20 cellular contexts compared by ENCODE assay signal in the genomic region with DNA sequence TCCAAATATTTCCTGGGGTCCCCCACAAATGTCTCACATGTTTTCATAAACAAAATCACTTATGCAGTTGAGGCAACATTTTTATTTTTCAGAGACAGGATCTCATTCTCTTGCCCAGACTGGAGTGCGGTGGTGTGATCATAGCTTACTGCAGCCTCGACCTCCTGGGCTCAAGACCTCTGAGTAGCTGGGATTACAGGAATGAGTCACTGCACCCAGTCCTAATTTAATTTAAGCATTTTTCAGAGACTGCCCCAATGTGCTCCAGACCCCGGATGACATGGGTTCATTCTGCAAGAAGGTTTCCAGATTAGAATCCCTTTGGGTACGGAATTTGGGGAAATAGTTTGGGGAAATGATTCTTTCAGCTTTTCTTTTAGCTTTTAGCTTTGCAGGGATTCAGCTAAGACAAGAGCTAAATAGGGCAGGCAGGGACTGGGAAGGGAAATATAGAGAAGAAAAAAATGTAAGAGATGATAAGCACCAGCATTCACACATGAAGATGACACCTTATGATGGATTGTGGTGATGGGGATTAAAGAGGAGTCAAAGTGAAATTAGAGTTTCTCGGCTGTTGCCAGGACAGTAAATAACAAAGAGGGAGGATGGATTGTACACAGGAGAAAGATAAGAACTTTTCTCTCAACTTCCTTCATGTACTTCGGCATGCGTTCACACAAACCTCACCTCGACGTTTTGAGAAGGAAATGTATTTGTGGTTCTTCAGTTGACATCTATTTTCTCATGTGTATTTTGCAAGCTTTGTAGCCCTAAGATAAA.
DNase-seq lines count a peak whose midpoint lies in the region; ATAC-seq, FAIRE-seq and TF ChIP-seq lines count a peak whose summit lies in the region.
"Had no signal": no experiment of that assay in that cellular context is flagged by ENCODE, and none has a peak within 500 bp of the region (broad histone marks: within the 10 kb centered on the region; RNA-seq: fewer than 3 reads in every experiment).

No MANE protein-coding gene starts in this region.

- intact Hi-C loops in pancreas (cut with DNase I), result no loop called here

- H3K36me3 ChIP-seq in pancreas, result no peaks in the 10 kb centered on the region
- H3K36me3 ChIP-seq: tibial nerve had no signal

- peaks cover 78% of the 10 kb centered on the region for H3K36me3 Mint-ChIP-seq in activated naive CD4-positive, alpha-beta T cell treated with anti-CD3 and anti-CD28 coated beads, Interleukin-2, amount 10 ng/mL, durations not matched to agents 7 days and 5 days
- H3K36me3 Mint-ChIP-seq in T-helper 2 cell treated with Interferon-gamma antibody and Interleukin-4, amounts not matched to agents 5 μg/mL and 100 μg/mL, for 36 hours (ENCODE audit: low read depth), result peaks cover 62% of the 10 kb centered on the region

- peak overlapping the region; percentile 84 for H3K27ac Mint-ChIP-seq in activated naive CD4-positive, alpha-beta T cell treated with anti-CD3 and anti-CD28 coated beads, Interleukin-2, amount 10 ng/mL, durations not matched to agents 7 days and 5 days
- H3K27ac Mint-ChIP-seq in T-helper 2 cell treated with Interferon-gamma antibody and Interleukin-4, amounts not matched to agents 5 μg/mL and 100 μg/mL, for 36 hours, result peak overlapping the region; percentile 91

- CTCF ChIA-PET in activated naive CD4-positive, alpha-beta T cell treated with anti-CD3 and anti-CD28 coated beads, Interleukin-2, amount 10 ng/mL, durations not matched to agents 7 days and 5 days (lab: Charles Lee), result interaction anchor here (0.7 to 1.5 kb wide), 2 partner anchors 19 to 89 kb away, joined by 3 read pairs; no protein-coding TSS in a partner anchor

- no peaks in the 10 kb centered on the region for H3K27me3 ChIP-seq in pancreas
- H3K27me3 ChIP-seq: tibial nerve had no signal

- no peak overlapping the region for H3K27ac ChIP-seq in pancreas
- H3K27ac ChIP-seq: GM23248, RWPE1 had no signal

- no peak for DNase-seq in activated naive CD4-positive, alpha-beta T cell treated with anti-CD3 and anti-CD28 coated beads, Interleukin-2, amount 10 ng/mL, durations not matched to agents 7 days and 5 days
- no peak for DNase-seq in activated naive CD4-positive, alpha-beta T cell (lab: John Stamatoyannopoulos, UW)
- DNase-seq in T-helper 2 cell treated with Interferon-gamma antibody and Interleukin-4, amounts not matched to agents 5 μg/mL and 100 μg/mL, for 36 hours (ENCODE audit: low spot score), result peak; percentile 56
- DNase-seq in central memory CD4-positive, alpha-beta T cell, result peak; percentile 80
- DNase-seq in DMS53 treated with DMSO at 0.1 percent for 48 hours (lab: John Stamatoyannopoulos, UW; ENCODE audit: unreplicated experiment) (no peak), pancreas (no peak), COR-L47 (lab: John Stamatoyannopoulos, UW) (no peak)
- DNase-seq: Calu3; mammary epithelial cell; MM.1S; NCI-H2107; NCI-H774; right cardiac atrium; stimulated activated CD8-positive, alpha-beta memory T cell treated with anti-CD3 and anti-CD28 coated beads, Interleukin-4, amount 100 ng/mL, for 48 hours had no signal

- H3K4me1 ChIP-seq in pancreas, result no peaks in the 10 kb centered on the region

- no peak for TF ChIP-seq CTCF in pancreas (IDR thresholded peaks at IDR 0.05)

- ATAC-seq in HG03442 (IDR thresholded peaks at IDR 0.05; ENCODE audit: unreplicated experiment) (no peak), pancreas (no peak)

- WGBS in pancreas, 2 donors, result 73 to 78% methylated on average over 9 of the region's 9 CpGs

- peaks cover 47% of the 10 kb centered on the region for H3K9me3 Mint-ChIP-seq in activated naive CD4-positive, alpha-beta T cell treated with anti-CD3 and anti-CD28 coated beads, Interleukin-2, amount 10 ng/mL, durations not matched to agents 7 days and 5 days
- H3K9me3 Mint-ChIP-seq in T-helper 2 cell treated with Interferon-gamma antibody and Interleukin-4, amounts not matched to agents 5 μg/mL and 100 μg/mL, for 36 hours, result peaks cover 41% of the 10 kb centered on the region

- FAIRE-seq in pancreas (lab: Jason Lieb, UNC), result no peak
- FAIRE-seq: colon had no signal

- no peak overlapping the region for H3K4me3 Mint-ChIP-seq in activated naive CD4-positive, alpha-beta T cell treated with anti-CD3 and anti-CD28 coated beads, Interleukin-2, amount 10 ng/mL, durations not matched to agents 7 days and 5 days
- peak overlapping the region; percentile 43 for H3K4me3 Mint-ChIP-seq in T-helper 2 cell treated with Interferon-gamma antibody and Interleukin-4, amounts not matched to agents 5 μg/mL and 100 μg/mL, for 36 hours
- H3K4me3 Mint-ChIP-seq: neural crest cell had no signal

- no peaks in the 10 kb centered on the region for H3K27me3 Mint-ChIP-seq in activated naive CD4-positive, alpha-beta T cell treated with anti-CD3 and anti-CD28 coated beads, Interleukin-2, amount 10 ng/mL, durations not matched to agents 7 days and 5 days
- H3K27me3 Mint-ChIP-seq in T-helper 2 cell treated with Interferon-gamma antibody and Interleukin-4, amounts not matched to agents 5 μg/mL and 100 μg/mL, for 36 hours (ENCODE audit: low read depth), result no peaks in the 10 kb centered on the region

- peaks cover 88% of the 10 kb centered on the region for H3K4me1 Mint-ChIP-seq in activated naive CD4-positive, alpha-beta T cell treated with anti-CD3 and anti-CD28 coated beads, Interleukin-2, amount 10 ng/mL, durations not matched to agents 7 days and 5 days
- peaks cover 73% of the 10 kb centered on the region for H3K4me1 Mint-ChIP-seq in T-helper 2 cell treated with Interferon-gamma antibody and Interleukin-4, amounts not matched to agents 5 μg/mL and 100 μg/mL, for 36 hours (ENCODE audit: low read depth)
- H3K4me1 Mint-ChIP-seq: neural crest cell had no signal

- H3K4me3 ChIP-seq in pancreas, result no peak overlapping the region
- H3K4me3 ChIP-seq: GM23248, tibial nerve had no signal

- no peaks in the 10 kb centered on the region for H3K9me3 ChIP-seq in pancreas
- H3K9me3 ChIP-seq: tibial nerve had no signal

Comparison
In these comparisons a context has a peak if more than half of its experiments do, and no peak if none do; other contexts are left out.
1. DNase-seq: peak in T-helper 2 cell treated with Interferon-gamma antibody and Interleukin-4, amounts not matched to agents 5 μg/mL and 100 μg/mL, for 36 hours (single experiment) and central memory CD4-positive, alpha-beta T cell (single experiment); none in activated naive CD4-positive, alpha-beta T cell treated with anti-CD3 and anti-CD28 coated beads, Interleukin-2, amount 10 ng/mL, durations not matched to agents 7 days and 5 days (single experiment), activated naive CD4-positive, alpha-beta T cell (0 of 4), DMS53 treated with DMSO at 0.1 percent for 48 hours (single experiment), pancreas (0 of 6) and COR-L47 (single experiment).